ENCODE assay signal across 21 cellular contexts in the genomic region with DNA sequence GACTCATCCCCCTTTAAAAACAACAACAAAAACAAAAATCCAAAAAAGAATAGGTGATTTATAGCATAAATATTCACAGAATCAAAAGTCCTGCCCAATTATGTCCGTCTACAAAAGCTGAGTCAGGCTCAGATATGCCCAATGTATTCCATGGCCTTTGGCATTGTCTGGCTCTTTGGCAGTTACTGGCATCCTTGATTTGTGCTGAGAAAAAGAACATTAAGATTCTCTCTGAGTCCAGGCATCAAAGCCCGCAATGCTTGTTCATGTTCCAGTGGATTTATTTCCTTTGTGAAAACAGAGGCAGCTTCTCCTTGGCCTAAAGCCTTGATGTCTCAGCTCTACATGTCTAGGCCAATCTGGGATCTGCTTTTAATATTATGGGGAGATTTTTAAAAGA.
DNase-seq lines count a peak whose midpoint lies in the region; ATAC-seq, FAIRE-seq and TF ChIP-seq lines count a peak whose summit lies in the region.
"Had no signal": no experiment of that assay in that cellular context is flagged by ENCODE, and none has a peak within 500 bp of the region (broad histone marks: within the 10 kb centered on the region; RNA-seq: fewer than 3 reads in every experiment).

No MANE protein-coding gene starts in this region.

- H3K9me3 ChIP-seq in cardiac muscle cell (ENCODE audit: low read depth) (no peaks in the 10 kb centered on the region), keratinocyte (ENCODE audit: control insufficient read depth, low read depth, low read length) (no peaks in the 10 kb centered on the region), subcutaneous abdominal adipose tissue (ENCODE audit: control insufficient read depth in 5 of 5, low read length in 5 of 5) (no peaks in the 10 kb centered on the region)
- H3K9me3 ChIP-seq: BLaER1, uterus had no signal

- H3K27ac Mint-ChIP-seq in brain = peak overlapping the region; percentile 29 to 92 (median 69)
- H3K27ac Mint-ChIP-seq: neural progenitor cell had no signal

- no peak overlapping the region for H3K4me2 ChIP-seq in keratinocyte (ENCODE audit: control insufficient read depth, extremely low read depth, insufficient read depth, low read depth, low read length)
- H3K4me2 ChIP-seq: BLaER1, neural progenitor cell had no signal

- H4K20me1 ChIP-seq in keratinocyte (ENCODE audit: control insufficient read depth, extremely low read depth, insufficient read depth, low read length) = no peaks in the 10 kb centered on the region
- H4K20me1 ChIP-seq: BLaER1 had no signal

- H2AFZ ChIP-seq in keratinocyte (ENCODE audit: control insufficient read depth, low read length) = no peak overlapping the region
- H2AFZ ChIP-seq: neural progenitor cell had no signal

- DNase-seq in cardiac muscle cell (ENCODE audit: low read depth in 1 of 2, low spot score in 1 of 2) (no peak), left ventricle myocardium superior (no peak), keratinocyte (ENCODE audit: low read depth, low spot score) (no peak), NCI-H1930 (lab: John Stamatoyannopoulos, UW) (no peak)
- DNase-seq in activated effector memory CD4-positive, alpha-beta T cell treated with anti-CD3 and anti-CD28 coated beads, Interleukin-2, amount 50 U/mL, for 16 hours = no peak
- DNase-seq: activated CD4-positive, CD25-positive, alpha-beta regulatory T cell treated with anti-CD3 and anti-CD28 coated beads, Interleukin-2, amount 50 U/mL, for 72 hours; activated CD8-positive, alpha-beta memory T cell treated with anti-CD3 and anti-CD28 coated beads for 24 hours; activated naive CD4-positive, alpha-beta T cell treated with anti-CD3 and anti-CD28 coated beads, Interleukin-2, amount 50 U/mL, for 16 hours; activated T-cell treated with anti-CD3 and anti-CD28 coated beads, Interleukin-2, amount 50 U/mL, for 4 hours; Kasumi-1; NCI-H1105; uterus had no signal

- peaks cover 34% of the 10 kb centered on the region for H3K4me1 Mint-ChIP-seq in brain

- H3K36me3 Mint-ChIP-seq in brain = peaks cover 87% of the 10 kb centered on the region

- H3K27ac ChIP-seq in cardiac muscle cell = peak overlapping the region; percentile 51
- H3K27ac ChIP-seq in keratinocyte (ENCODE audit: control insufficient read depth, insufficient read depth, low read length) = no peak overlapping the region
- H3K27ac ChIP-seq in subcutaneous abdominal adipose tissue (ENCODE audit: low read depth, low read length) = peak overlapping the region; percentile 17
- H3K27ac ChIP-seq: BLaER1, neural progenitor cell, uterus had no signal

- H3K27me3 ChIP-seq in cardiac muscle cell (no peaks in the 10 kb centered on the region), keratinocyte (ENCODE audit: control insufficient read depth, extremely low read depth, insufficient read depth, low read length) (no peaks in the 10 kb centered on the region), subcutaneous abdominal adipose tissue (ENCODE audit: control insufficient read depth in 5 of 5, insufficient read depth in 4 of 5, low read length in 5 of 5) (no peaks in the 10 kb centered on the region)
- H3K27me3 ChIP-seq: BLaER1, neural progenitor cell, uterus had no signal

- dilution Hi-C loops in keratinocyte (cut with MboI; ENCODE audit: extremely low pct_ligation_motif_present, low sequenced_read_pairs) = no loop called here

- peak; percentile 74 for FAIRE-seq in keratinocyte (lab: Jason Lieb, UNC)
- FAIRE-seq: endometrium, frontal cortex, HTR-8/SVneo had no signal

- ATAC-seq in left ventricle myocardium superior = no peak
- no peak for ATAC-seq in GM18873 (IDR thresholded peaks at IDR 0.05; ENCODE audit: low FRiP score, unreplicated experiment)
- ATAC-seq: activated T-cell treated with anti-CD3 and anti-CD28 coated beads, Interleukin-2, amount 50 U/mL, for 4 hours had no signal

- no peaks in the 10 kb centered on the region for H3K9me1 ChIP-seq in keratinocyte (ENCODE audit: control insufficient read depth, extremely low read depth, insufficient read depth, low read length)

- H3K9me3 Mint-ChIP-seq in brain = no peaks in the 10 kb centered on the region
- H3K9me3 Mint-ChIP-seq: activated T-cell treated with anti-CD3 and anti-CD28 coated beads, Interleukin-2, amount 50 U/mL, for 4 hours; neural progenitor cell had no signal

- H3K9ac ChIP-seq in keratinocyte (ENCODE audit: control insufficient read depth, extremely low read depth, insufficient read depth, low read length) = no peak overlapping the region
- peak overlapping the region in 3 of 5 donors; percentile 24 to 42 (median 31) for H3K9ac ChIP-seq in subcutaneous abdominal adipose tissue (ENCODE audit: low read length in 5 of 5)
- H3K9ac ChIP-seq: BLaER1, neural progenitor cell had no signal

- TF ChIP-seq CTCF in cardiac muscle cell (IDR thresholded peaks at IDR 0.05; ENCODE audit: low read depth, low read length) (no peak), brain (conservative IDR thresholded peaks at IDR 0.05) (no peak), keratinocyte (optimal IDR thresholded peaks at IDR 0.05 in 1 of 3, IDR thresholded peaks at IDR 0.05 in 1 of 3, conservative IDR thresholded peaks at IDR 0.05 in 1 of 3; ENCODE audit: extremely low read depth in 1 of 3, insufficient read depth in 2 of 3, low read length in 3 of 3) (no peak)

- H3K36me3 ChIP-seq in cardiac muscle cell = peaks cover 6% of the 10 kb centered on the region
- peaks cover 9 to 17% of the 10 kb centered on the region in 2 experiments for H3K36me3 ChIP-seq in keratinocyte (ENCODE audit: control insufficient read depth in 2 of 2, extremely low read depth in 1 of 2, insufficient read depth in 2 of 2, low read length in 2 of 2)
- peaks cover 6 to 63% (median 41%) of the 10 kb centered on the region in 5 donors for H3K36me3 ChIP-seq in subcutaneous abdominal adipose tissue (ENCODE audit: control insufficient read depth in 5 of 5, insufficient read depth in 5 of 5, low read length in 5 of 5)
- H3K36me3 ChIP-seq: neural progenitor cell, uterus had no signal

- H3K4me1 ChIP-seq in cardiac muscle cell (ENCODE audit: low read depth) (peaks cover 15% of the 10 kb centered on the region), keratinocyte (ENCODE audit: control insufficient read depth, extremely low read depth, insufficient read depth, low read length) (peaks cover 45% of the 10 kb centered on the region), subcutaneous abdominal adipose tissue (ENCODE audit: control insufficient read depth in 5 of 5, insufficient read depth in 5 of 5, low read length in 5 of 5) (peaks cover 0 to 45% (median 37%) of the 10 kb centered on the region in 5 donors)
- H3K4me1 ChIP-seq: BLaER1, neural progenitor cell, uterus had no signal

- peak overlapping the region in 1 of 5 experiments; percentile 33 for H3K4me3 Mint-ChIP-seq in brain
- H3K4me3 Mint-ChIP-seq: activated T-cell treated with anti-CD3 and anti-CD28 coated beads, Interleukin-2, amount 50 U/mL, for 4 hours; neural progenitor cell had no signal

- no peaks in the 10 kb centered on the region for H3K79me2 ChIP-seq in keratinocyte (ENCODE audit: control insufficient read depth, insufficient read depth, low read length)

- intact Hi-C loops in left ventricle myocardium superior (cut with micrococcal nuclease) = no loop called here

- H3K4me3 ChIP-seq in cardiac muscle cell (no peak overlapping the region), keratinocyte (ENCODE audit: control insufficient read depth in 2 of 3, extremely low read depth in 1 of 3, insufficient read depth in 2 of 3, low read depth in 1 of 3, low read length in 3 of 3) (no peak overlapping the region), subcutaneous abdominal adipose tissue (ENCODE audit: low read depth in 1 of 5, low read length in 5 of 5) (no peak overlapping the region)
- H3K4me3 ChIP-seq: BLaER1, coronary artery, neural progenitor cell, uterus had no signal

- no peaks in the 10 kb centered on the region for H3K27me3 Mint-ChIP-seq in brain
